14 cellular contexts compared by ENCODE assay signal in the genomic region with DNA sequence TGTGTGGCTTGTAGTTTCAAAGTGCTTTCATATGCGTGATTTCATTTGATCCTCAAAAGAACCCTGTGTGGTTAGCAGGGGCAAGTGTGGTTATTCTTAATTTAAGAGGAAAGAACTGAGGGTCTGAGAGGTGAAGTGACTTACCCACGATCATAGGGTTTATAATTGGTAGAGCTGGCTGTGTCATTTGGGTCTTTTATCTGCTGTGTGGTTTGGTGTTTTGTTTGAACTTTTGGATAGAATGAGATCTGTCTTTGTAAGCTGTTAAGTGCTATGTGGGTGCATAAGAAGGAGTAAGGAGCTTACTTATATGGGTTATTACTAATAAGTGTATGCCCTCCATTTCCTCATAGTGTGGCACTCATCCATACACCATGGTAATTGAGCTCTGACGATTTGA.
"Had no signal": no experiment of that assay in that cellular context is flagged by ENCODE, and none has a peak within 500 bp of the region (broad histone marks: within the 10 kb centered on the region; RNA-seq: fewer than 3 reads in every experiment).

No MANE protein-coding gene starts in this region.

- H3K4me3 Mint-ChIP-seq: activated T-cell treated with anti-CD3 and anti-CD28 coated beads, Interleukin-2, amount 50 U/mL, for 24 hours; effector memory CD8-positive, alpha-beta T cell; naive thymus-derived CD4-positive, alpha-beta T cell had no signal

- H3K36me3 Mint-ChIP-seq: naive thymus-derived CD4-positive, alpha-beta T cell had no signal

- H3K36me3 ChIP-seq: stomach, thoracic aorta had no signal

- H3K4me3 ChIP-seq: lung, skin epidermis, stomach, thoracic aorta had no signal

- DNase-seq: activated T-cell treated with anti-CD3 and anti-CD28 coated beads, Interleukin-2, amount 50 U/mL, for 24 hours; aorta; dermis blood vessel endothelial cell; effector memory CD8-positive, alpha-beta T cell; left colon; naive thymus-derived CD4-positive, alpha-beta T cell; stimulated activated CD4-positive, alpha-beta T cell treated with anti-CD3 and anti-CD28 coated beads, Interleukin-4, amount 100 ng/mL, for 24 hours; stimulated activated CD8-positive, alpha-beta memory T cell treated with anti-CD3 and anti-CD28 coated beads, Interleukin-4, amount 100 ng/mL, for 48 hours; stomach had no signal

- H3K27ac Mint-ChIP-seq: activated T-cell treated with anti-CD3 and anti-CD28 coated beads, Interleukin-2, amount 50 U/mL, for 24 hours; effector memory CD8-positive, alpha-beta T cell; naive thymus-derived CD4-positive, alpha-beta T cell had no signal

- H3K9me3 ChIP-seq: stomach, thoracic aorta had no signal

- H3K9me3 Mint-ChIP-seq: activated T-cell treated with anti-CD3 and anti-CD28 coated beads, Interleukin-2, amount 50 U/mL, for 24 hours; effector memory CD8-positive, alpha-beta T cell; naive thymus-derived CD4-positive, alpha-beta T cell had no signal

- FAIRE-seq: frontal cortex, islet of Langerhans had no signal

- H3K27me3 ChIP-seq: stomach had no signal
